In the genomic region with DNA sequence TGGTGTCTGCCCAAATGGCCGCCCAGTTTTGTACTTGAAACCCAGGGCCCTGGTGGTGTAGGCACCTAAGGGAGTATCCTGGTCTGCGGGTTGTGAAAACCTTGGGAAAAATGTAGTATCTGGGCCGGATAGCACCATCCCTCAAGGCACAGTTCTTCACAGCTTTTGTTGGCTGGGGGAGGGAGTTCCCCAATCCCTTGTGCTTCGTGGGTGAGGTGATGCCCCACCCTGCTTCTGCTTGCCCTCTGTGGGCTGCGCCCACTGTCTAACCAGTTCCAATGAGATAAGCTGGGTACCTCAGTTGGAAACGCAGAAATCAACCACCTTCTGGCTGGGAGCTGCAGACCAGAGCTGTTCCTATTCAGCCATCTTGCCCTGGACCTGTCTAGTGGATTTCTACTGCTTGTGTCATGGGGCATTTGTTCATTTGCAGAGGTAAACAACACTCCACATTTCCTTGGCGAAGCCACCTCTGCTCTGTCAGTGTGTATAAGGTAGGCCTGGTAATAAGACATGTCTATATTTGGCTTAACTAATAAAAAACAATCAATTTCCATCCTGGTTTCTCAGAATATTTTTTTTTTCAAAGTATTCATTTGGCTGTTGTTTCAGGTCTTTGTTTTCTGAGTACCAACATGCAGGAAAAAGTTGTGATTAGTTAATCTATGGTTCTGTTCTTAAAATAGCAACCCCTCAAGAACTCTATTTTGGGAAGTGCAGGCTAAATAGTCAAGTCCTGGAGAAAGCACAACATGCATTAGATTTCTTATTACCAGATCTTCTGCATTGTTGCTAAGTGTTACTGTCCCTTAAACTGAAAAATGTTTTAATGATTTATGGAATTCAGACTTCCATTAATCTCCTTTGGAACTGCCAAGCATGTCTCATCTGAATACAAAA, we compare ENCODE assay signal across 2 cellular contexts.
TF ChIP-seq lines count a peak whose summit lies in the region.

No MANE protein-coding gene starts in this region.

TF ChIP-seq in GM23338, 12 proteins besides CTCF, POLR2A, EP300 and RAD21 (continues in another document):
- TF ChIP-seq POLR2AphosphoS5 (IDR thresholded peaks at IDR 0.05; ENCODE audit: low read depth) (no peak), NANOG (IDR thresholded peaks at IDR 0.05; ENCODE audit: borderline replicate concordance) (no peak), EZH2 (IDR thresholded peaks at IDR 0.05; ENCODE audit: low read depth, unreplicated experiment) (no peak), ZNF114 (CRISPR knock-in tag; IDR thresholded peaks at IDR 0.05) (no peak), ZNF331 (CRISPR knock-in tag; IDR thresholded peaks at IDR 0.05; ENCODE audit: low read depth) (no peak), JUNB (IDR thresholded peaks at IDR 0.05; ENCODE audit: unreplicated experiment) (no peak), STAT1 (IDR thresholded peaks at IDR 0.05; ENCODE audit: unreplicated experiment) (no peak), CREB1 (CRISPR knock-in tag; IDR thresholded peaks at IDR 0.05; ENCODE audit: low read depth) (no peak)
- TF ChIP-seq, protein P1, sequence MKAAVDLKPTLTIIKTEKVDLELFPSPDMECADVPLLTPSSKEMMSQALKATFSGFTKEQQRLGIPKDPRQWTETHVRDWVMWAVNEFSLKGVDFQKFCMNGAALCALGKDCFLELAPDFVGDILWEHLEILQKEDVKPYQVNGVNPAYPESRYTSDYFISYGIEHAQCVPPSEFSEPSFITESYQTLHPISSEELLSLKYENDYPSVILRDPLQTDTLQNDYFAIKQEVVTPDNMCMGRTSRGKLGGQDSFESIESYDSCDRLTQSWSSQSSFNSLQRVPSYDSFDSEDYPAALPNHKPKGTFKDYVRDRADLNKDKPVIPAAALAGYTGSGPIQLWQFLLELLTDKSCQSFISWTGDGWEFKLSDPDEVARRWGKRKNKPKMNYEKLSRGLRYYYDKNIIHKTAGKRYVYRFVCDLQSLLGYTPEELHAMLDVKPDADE (IDR thresholded peaks at IDR 0.05): no peak
- TF ChIP-seq, protein P2, sequence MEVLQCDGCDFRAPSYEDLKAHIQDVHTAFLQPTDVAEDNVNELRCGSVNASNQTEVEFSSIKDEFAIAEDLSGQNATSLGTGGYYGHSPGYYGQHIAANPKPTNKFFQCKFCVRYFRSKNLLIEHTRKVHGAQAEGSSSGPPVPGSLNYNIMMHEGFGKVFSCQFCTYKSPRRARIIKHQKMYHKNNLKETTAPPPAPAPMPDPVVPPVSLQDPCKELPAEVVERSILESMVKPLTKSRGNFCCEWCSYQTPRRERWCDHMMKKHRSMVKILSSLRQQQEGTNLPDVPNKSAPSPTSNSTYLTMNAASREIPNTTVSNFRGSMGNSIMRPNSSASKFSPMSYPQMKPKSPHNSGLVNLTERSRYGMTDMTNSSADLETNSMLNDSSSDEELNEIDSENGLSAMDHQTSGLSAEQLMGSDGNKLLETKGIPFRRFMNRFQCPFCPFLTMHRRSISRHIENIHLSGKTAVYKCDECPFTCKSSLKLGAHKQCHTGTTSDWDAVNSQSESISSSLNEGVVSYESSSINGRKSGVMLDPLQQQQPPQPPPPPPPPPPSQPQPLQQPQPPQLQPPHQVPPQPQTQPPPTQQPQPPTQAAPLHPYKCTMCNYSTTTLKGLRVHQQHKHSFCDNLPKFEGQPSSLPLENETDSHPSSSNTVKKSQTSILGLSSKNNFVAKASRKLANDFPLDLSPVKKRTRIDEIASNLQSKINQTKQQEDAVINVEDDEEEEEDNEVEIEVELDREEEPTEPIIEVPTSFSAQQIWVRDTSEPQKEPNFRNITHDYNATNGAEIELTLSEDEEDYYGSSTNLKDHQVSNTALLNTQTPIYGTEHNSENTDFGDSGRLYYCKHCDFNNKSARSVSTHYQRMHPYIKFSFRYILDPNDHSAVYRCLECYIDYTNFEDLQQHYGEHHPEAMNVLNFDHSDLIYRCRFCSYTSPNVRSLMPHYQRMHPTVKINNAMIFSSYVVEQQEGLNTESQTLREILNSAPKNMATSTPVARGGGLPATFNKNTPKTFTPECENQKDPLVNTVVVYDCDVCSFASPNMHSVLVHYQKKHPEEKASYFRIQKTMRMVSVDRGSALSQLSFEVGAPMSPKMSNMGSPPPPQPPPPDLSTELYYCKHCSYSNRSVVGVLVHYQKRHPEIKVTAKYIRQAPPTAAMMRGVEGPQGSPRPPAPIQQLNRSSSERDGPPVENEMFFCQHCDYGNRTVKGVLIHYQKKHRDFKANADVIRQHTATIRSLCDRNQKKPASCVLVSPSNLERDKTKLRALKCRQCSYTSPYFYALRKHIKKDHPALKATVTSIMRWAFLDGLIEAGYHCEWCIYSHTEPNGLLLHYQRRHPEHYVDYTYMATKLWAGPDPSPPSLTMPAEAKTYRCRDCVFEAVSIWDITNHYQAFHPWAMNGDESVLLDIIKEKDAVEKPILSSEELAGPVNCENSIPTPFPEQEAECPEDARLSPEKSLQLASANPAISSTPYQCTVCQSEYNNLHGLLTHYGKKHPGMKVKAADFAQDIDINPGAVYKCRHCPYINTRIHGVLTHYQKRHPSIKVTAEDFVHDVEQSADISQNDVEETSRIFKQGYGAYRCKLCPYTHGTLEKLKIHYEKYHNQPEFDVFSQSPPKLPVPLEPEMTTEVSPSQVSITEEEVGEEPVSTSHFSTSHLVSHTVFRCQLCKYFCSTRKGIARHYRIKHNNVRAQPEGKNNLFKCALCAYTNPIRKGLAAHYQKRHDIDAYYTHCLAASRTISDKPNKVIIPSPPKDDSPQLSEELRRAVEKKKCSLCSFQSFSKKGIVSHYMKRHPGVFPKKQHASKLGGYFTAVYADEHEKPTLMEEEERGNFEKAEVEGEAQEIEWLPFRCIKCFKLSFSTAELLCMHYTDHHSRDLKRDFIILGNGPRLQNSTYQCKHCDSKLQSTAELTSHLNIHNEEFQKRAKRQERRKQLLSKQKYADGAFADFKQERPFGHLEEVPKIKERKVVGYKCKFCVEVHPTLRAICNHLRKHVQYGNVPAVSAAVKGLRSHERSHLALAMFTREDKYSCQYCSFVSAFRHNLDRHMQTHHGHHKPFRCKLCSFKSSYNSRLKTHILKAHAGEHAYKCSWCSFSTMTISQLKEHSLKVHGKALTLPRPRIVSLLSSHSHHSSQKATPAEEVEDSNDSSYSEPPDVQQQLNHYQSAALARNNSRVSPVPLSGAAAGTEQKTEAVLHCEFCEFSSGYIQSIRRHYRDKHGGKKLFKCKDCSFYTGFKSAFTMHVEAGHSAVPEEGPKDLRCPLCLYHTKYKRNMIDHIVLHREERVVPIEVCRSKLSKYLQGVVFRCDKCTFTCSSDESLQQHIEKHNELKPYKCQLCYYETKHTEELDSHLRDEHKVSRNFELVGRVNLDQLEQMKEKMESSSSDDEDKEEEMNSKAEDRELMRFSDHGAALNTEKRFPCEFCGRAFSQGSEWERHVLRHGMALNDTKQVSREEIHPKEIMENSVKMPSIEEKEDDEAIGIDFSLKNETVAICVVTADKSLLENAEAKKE (CRISPR knock-in tag; IDR thresholded peaks at IDR 0.05): no peak

TF ChIP-seq in H1, 55 proteins besides CTCF, POLR2A, EP300 and RAD21:
- TF ChIP-seq TEAD4 (IDR thresholded peaks at IDR 0.05; ENCODE audit: low read depth, low read length) (no peak), CTBP2 (IDR thresholded peaks at IDR 0.05; ENCODE audit: borderline replicate concordance, insufficient read depth, insufficient read length, low read length) (no peak), SIN3A (conservative IDR thresholded peaks at IDR 0.05 in 1 of 2, IDR thresholded peaks at IDR 0.05 in 1 of 2; ENCODE audit: low read depth in 1 of 2, low read length in 2 of 2) (no peak), BCL11A (IDR thresholded peaks at IDR 0.05; ENCODE audit: low read depth in 2 of 2, low read length in 2 of 2) (no peak), TCF12 (IDR thresholded peaks at IDR 0.05; ENCODE audit: low read depth, low read length) (no peak), HDAC6 (IDR thresholded peaks at IDR 0.05; ENCODE audit: low read depth, low read length) (no peak), CHD2 (IDR thresholded peaks at IDR 0.05; ENCODE audit: low read length) (no peak), ZNF274 (IDR thresholded peaks at IDR 0.05; ENCODE audit: borderline replicate concordance, extremely low read depth, low read length) (no peak), SP4 (IDR thresholded peaks at IDR 0.05; ENCODE audit: low read length) (no peak)
- TF ChIP-seq, protein P3, sequence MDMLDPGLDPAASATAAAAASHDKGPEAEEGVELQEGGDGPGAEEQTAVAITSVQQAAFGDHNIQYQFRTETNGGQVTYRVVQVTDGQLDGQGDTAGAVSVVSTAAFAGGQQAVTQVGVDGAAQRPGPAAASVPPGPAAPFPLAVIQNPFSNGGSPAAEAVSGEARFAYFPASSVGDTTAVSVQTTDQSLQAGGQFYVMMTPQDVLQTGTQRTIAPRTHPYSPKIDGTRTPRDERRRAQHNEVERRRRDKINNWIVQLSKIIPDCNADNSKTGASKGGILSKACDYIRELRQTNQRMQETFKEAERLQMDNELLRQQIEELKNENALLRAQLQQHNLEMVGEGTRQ (IDR thresholded peaks at IDR 0.05; ENCODE audit: low read length): no peak
- TF ChIP-seq, protein P4, sequence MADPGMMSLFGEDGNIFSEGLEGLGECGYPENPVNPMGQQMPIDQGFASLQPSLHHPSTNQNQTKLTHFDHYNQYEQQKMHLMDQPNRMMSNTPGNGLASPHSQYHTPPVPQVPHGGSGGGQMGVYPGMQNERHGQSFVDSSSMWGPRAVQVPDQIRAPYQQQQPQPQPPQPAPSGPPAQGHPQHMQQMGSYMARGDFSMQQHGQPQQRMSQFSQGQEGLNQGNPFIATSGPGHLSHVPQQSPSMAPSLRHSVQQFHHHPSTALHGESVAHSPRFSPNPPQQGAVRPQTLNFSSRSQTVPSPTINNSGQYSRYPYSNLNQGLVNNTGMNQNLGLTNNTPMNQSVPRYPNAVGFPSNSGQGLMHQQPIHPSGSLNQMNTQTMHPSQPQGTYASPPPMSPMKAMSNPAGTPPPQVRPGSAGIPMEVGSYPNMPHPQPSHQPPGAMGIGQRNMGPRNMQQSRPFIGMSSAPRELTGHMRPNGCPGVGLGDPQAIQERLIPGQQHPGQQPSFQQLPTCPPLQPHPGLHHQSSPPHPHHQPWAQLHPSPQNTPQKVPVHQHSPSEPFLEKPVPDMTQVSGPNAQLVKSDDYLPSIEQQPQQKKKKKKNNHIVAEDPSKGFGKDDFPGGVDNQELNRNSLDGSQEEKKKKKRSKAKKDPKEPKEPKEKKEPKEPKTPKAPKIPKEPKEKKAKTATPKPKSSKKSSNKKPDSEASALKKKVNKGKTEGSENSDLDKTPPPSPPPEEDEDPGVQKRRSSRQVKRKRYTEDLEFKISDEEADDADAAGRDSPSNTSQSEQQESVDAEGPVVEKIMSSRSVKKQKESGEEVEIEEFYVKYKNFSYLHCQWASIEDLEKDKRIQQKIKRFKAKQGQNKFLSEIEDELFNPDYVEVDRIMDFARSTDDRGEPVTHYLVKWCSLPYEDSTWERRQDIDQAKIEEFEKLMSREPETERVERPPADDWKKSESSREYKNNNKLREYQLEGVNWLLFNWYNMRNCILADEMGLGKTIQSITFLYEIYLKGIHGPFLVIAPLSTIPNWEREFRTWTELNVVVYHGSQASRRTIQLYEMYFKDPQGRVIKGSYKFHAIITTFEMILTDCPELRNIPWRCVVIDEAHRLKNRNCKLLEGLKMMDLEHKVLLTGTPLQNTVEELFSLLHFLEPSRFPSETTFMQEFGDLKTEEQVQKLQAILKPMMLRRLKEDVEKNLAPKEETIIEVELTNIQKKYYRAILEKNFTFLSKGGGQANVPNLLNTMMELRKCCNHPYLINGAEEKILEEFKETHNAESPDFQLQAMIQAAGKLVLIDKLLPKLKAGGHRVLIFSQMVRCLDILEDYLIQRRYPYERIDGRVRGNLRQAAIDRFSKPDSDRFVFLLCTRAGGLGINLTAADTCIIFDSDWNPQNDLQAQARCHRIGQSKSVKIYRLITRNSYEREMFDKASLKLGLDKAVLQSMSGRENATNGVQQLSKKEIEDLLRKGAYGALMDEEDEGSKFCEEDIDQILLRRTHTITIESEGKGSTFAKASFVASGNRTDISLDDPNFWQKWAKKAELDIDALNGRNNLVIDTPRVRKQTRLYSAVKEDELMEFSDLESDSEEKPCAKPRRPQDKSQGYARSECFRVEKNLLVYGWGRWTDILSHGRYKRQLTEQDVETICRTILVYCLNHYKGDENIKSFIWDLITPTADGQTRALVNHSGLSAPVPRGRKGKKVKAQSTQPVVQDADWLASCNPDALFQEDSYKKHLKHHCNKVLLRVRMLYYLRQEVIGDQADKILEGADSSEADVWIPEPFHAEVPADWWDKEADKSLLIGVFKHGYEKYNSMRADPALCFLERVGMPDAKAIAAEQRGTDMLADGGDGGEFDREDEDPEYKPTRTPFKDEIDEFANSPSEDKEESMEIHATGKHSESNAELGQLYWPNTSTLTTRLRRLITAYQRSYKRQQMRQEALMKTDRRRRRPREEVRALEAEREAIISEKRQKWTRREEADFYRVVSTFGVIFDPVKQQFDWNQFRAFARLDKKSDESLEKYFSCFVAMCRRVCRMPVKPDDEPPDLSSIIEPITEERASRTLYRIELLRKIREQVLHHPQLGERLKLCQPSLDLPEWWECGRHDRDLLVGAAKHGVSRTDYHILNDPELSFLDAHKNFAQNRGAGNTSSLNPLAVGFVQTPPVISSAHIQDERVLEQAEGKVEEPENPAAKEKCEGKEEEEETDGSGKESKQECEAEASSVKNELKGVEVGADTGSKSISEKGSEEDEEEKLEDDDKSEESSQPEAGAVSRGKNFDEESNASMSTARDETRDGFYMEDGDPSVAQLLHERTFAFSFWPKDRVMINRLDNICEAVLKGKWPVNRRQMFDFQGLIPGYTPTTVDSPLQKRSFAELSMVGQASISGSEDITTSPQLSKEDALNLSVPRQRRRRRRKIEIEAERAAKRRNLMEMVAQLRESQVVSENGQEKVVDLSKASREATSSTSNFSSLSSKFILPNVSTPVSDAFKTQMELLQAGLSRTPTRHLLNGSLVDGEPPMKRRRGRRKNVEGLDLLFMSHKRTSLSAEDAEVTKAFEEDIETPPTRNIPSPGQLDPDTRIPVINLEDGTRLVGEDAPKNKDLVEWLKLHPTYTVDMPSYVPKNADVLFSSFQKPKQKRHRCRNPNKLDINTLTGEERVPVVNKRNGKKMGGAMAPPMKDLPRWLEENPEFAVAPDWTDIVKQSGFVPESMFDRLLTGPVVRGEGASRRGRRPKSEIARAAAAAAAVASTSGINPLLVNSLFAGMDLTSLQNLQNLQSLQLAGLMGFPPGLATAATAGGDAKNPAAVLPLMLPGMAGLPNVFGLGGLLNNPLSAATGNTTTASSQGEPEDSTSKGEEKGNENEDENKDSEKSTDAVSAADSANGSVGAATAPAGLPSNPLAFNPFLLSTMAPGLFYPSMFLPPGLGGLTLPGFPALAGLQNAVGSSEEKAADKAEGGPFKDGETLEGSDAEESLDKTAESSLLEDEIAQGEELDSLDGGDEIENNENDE (IDR thresholded peaks at IDR 0.05; ENCODE audit: insufficient replicate concordance, low read length): no peak
